In the genomic region with DNA sequence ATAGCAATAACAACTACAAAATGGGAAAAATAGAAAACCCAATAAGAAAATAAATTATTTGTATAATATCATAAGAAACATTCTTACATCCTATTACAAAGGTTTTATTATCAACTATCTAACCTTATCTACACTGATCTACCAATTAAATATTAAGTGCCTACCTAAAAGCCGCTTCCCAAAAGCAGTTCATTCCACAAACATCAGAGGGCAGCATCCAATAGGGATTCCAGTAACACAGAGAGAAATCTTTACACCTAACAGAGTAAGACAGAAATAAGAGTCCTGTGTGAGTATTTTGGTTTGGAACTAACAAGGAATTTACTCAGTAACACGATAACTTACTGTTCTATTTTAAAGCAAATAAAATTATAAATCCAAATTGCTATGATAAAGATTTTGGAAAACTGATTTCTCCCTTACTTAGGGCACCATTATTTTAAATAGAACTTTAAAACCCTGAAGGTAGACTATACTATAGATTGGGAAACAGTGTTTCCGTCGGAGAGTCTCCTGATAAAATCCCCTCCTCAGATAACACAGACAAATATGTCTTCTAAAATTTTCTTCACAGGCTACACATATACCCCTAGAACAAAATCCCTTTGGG, we compare ENCODE assay signal across 8 cellular contexts. TPM values are rescaled to one million over a fixed set of nuclear protein-coding genes. Genes with fewer than 3 reads are reported as not detected.
A peak's percentile ranks its signal among the peaks of the same experiment; 100 is the strongest.
DNase-seq lines count a peak whose midpoint lies in the region; ATAC-seq, FAIRE-seq and TF ChIP-seq lines count a peak whose summit lies in the region.

No MANE protein-coding gene starts in this region.

- ATAC-seq in body of pancreas (peak; percentile 82), thoracic aorta (ENCODE audit: insufficient number of reproducible peaks, low FRiP score, low read depth) (peak; percentile 65), HG03571 (IDR thresholded peaks at IDR 0.05; ENCODE audit: unreplicated experiment) (no peak)

- intact Hi-C loops in body of pancreas (cut with DNase I) = loop anchor here (5.0 kb wide), 1 partner anchor 198 kb away; a partner anchor contains a TSS

- TF ChIP-seq CTCF in body of pancreas (IDR thresholded peaks at IDR 0.05) (peak; percentile 46 to 92 (median 85)), thoracic aorta (IDR thresholded peaks at IDR 0.05) (peak; percentile 70)

- H3K27me3 ChIP-seq in body of pancreas (no peaks in the 10 kb centered on the region), thoracic aorta (replicated peaks; ENCODE audit: insufficient read depth) (no peaks in the 10 kb centered on the region)

- 5 to 15% methylated on average over 4 of the region's 4 CpGs for WGBS in body of pancreas, 2 donors

- FAIRE-seq in GM18507 (lab: Jason Lieb, UNC) = peak; percentile 36

- H3K9me3 ChIP-seq in body of pancreas = no peaks in the 10 kb centered on the region
- H3K9me3 ChIP-seq in thoracic aorta = no peaks in the 10 kb centered on the region

- no peaks in the 10 kb centered on the region for H3K36me3 ChIP-seq in body of pancreas (replicated peaks in 1 of 2; ENCODE audit: insufficient read depth in 1 of 2, low read depth in 2 of 2)
- no peaks in the 10 kb centered on the region for H3K36me3 ChIP-seq in thoracic aorta

- no peak overlapping the region for H3K27ac ChIP-seq in body of pancreas
- H3K27ac ChIP-seq in thoracic aorta = no peak overlapping the region

- TF ChIP-seq POLR2A in body of pancreas (IDR thresholded peaks at IDR 0.05) = no peak

- H3K4me1 ChIP-seq in body of pancreas = peaks cover 19% of the 10 kb centered on the region
- peaks cover 8 to 19% of the 10 kb centered on the region in 2 donors for H3K4me1 ChIP-seq in thoracic aorta (ENCODE audit: control insufficient read depth in 1 of 2, low read depth in 2 of 2)

- DNase-seq in AG20443 (ENCODE audit: low spot score) (peak; percentile 55), GM18507 (ENCODE audit: extremely low spot score, insufficient read length, low read depth) (no peak), NCI-H446 treated with DMSO at 0.1 percent for 48 hours (lab: John Stamatoyannopoulos, UW) (peak; percentile 27), body of pancreas (peak; percentile 31 to 60 (median 47)), inferior parietal cortex (ENCODE audit: extremely low spot score) (peak; percentile 80), thoracic aorta (ENCODE audit: low spot score) (no peak)
- DNase-seq in stimulated activated CD8-positive, alpha-beta memory T cell treated with anti-CD3 and anti-CD28 coated beads, Interleukin-4, amount 100 ng/mL, for 48 hours = no peak

- H3K4me3 ChIP-seq in body of pancreas (no peak overlapping the region), thoracic aorta (no peak overlapping the region)

RNA-seq across cellular contexts. Expression of a gene that starts 15.0 kb away (rescaled TPM):
- total RNA-seq in body of pancreas = 1 to 10 TPM; 5.6 to 9.6 TPM
- total RNA-seq in thoracic aorta = 10 to 100 TPM in 1 of 2 donors, 1 to 10 TPM in 1; 7.0 to 17.9 TPM

Comparison
In these comparisons a context has a peak if more than half of its experiments do, and no peak if none do; other contexts are left out.
1. DNase-seq: peak in AG20443 (single experiment), NCI-H446 treated with DMSO at 0.1 percent for 48 hours (single experiment), body of pancreas (4 of 4) and inferior parietal cortex (single experiment); none in GM18507 (single experiment), thoracic aorta (single experiment) and stimulated activated CD8-positive, alpha-beta memory T cell treated with anti-CD3 and anti-CD28 coated beads, Interleukin-4, amount 100 ng/mL, for 48 hours (single experiment).